Comparison of ENCODE assay signal across 8 cellular contexts in the genomic region with DNA sequence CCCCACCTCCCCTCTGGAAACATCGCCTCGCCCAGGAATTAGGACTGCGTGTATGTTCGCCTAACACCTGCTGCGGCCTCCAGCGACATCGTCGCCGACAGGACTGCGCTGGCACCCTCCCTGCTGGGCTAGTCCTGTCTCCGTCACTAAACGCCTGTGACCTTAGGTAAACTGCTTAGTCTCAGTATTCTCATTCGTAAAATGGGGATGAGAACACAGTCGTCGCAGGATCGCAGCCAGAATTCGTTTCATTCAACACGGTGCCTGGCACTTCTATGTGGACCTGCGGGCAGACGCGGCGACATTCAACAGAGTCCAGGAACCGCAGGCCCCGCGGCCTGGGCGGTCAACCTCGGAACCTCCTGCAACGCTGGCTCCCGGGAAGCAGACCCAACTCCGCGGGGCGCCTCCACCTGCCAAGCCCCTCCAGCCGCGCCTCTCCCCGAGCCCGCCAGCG. TPM values are rescaled to one million over a fixed set of nuclear protein-coding genes. Genes with fewer than 3 reads are reported as not detected.
DNase-seq lines count a peak whose midpoint lies in the region; ATAC-seq and TF ChIP-seq lines count a peak whose summit lies in the region.

No MANE protein-coding gene starts in this region.

- H3K4me3 ChIP-seq in esophagus squamous epithelium (peak overlapping the region; percentile 66 to 90 (median 78)), muscle layer of duodenum (ENCODE audit: low read depth in 1 of 2, low read length in 2 of 2) (peak overlapping the region; percentile 71 to 82), testis (peak overlapping the region; percentile 83 to 86)

- peak; percentile 28 for ATAC-seq in GM18867 (IDR thresholded peaks at IDR 0.05; ENCODE audit: unreplicated experiment)
- peak; percentile 1 for ATAC-seq in HG03342 (IDR thresholded peaks at IDR 0.05; ENCODE audit: unreplicated experiment)

- WGBS in esophagus squamous epithelium, 2 donors: 2% methylated on average over 12 of the region's 37 CpGs; no CpG with 5 or more reads in 1 of the 2 donors
- 3 to 8% methylated on average over 6 to 36 of the region's 37 CpGs for WGBS in testis, 2 donors

- intact Hi-C loops in activated CD4-positive, alpha-beta T cell treated with anti-CD3 and anti-CD28 coated beads, Interleukin-2, amount 10 ng/mL, durations not matched to agents 24 days and 14 days (cut with micrococcal nuclease): loop anchor here (5.0 kb wide), 1 partner anchor 177 kb away; the partner anchor contains the start of gene IL17D
- intact Hi-C loops in esophagus squamous epithelium (cut with DNase I) (no loop called here), testis (cut with DNase I; ENCODE audit: low total_unique reads) (no loop called here)

- H3K4me1 ChIP-seq in esophagus squamous epithelium (peaks cover 0 to 31% (median 8%) of the 10 kb centered on the region in 3 donors), muscle layer of duodenum (ENCODE audit: control insufficient read depth in 1 of 2, insufficient read depth in 2 of 2, low read length in 2 of 2) (peaks cover 3 to 8% of the 10 kb centered on the region in 2 donors), testis (peaks cover 6% of the 10 kb centered on the region)

- no peaks in the 10 kb centered on the region for H3K36me3 ChIP-seq in esophagus squamous epithelium
- no peaks in the 10 kb centered on the region for H3K36me3 ChIP-seq in muscle layer of duodenum (ENCODE audit: control insufficient read depth in 1 of 2, insufficient read depth in 2 of 2, low read length in 2 of 2)
- no peaks in the 10 kb centered on the region for H3K36me3 ChIP-seq in testis (ENCODE audit: low read depth, missing control alignments)

- peak overlapping the region; percentile 79 for H3K4me3 Mint-ChIP-seq in activated CD4-positive, alpha-beta T cell treated with anti-CD3 and anti-CD28 coated beads, Interleukin-2, amount 10 ng/mL, durations not matched to agents 24 days and 14 days

- TF ChIP-seq POLR2A in esophagus squamous epithelium (IDR thresholded peaks at IDR 0.05) (no peak), testis (IDR thresholded peaks at IDR 0.05) (no peak)

- peak overlapping the region; percentile 69 for H3K27ac Mint-ChIP-seq in activated CD4-positive, alpha-beta T cell treated with anti-CD3 and anti-CD28 coated beads, Interleukin-2, amount 10 ng/mL, durations not matched to agents 24 days and 14 days

- H3K9me3 ChIP-seq in esophagus squamous epithelium (no peaks in the 10 kb centered on the region), muscle layer of duodenum (ENCODE audit: control insufficient read depth in 1 of 2, low read length in 2 of 2) (no peaks in the 10 kb centered on the region), testis (no peaks in the 10 kb centered on the region)

- peaks cover 19% of the 10 kb centered on the region for H3K4me1 Mint-ChIP-seq in activated CD4-positive, alpha-beta T cell treated with anti-CD3 and anti-CD28 coated beads, Interleukin-2, amount 10 ng/mL, durations not matched to agents 24 days and 14 days

- peak overlapping the region; percentile 77 for H3K27ac ChIP-seq in 22Rv1
- H3K27ac ChIP-seq in esophagus squamous epithelium: peak overlapping the region; percentile 80 to 94 (median 88)
- peak overlapping the region; percentile 80 for H3K27ac ChIP-seq in muscle layer of duodenum (ENCODE audit: low read length)
- peak overlapping the region; percentile 21 to 79 for H3K27ac ChIP-seq in testis

- H3K27me3 Mint-ChIP-seq in activated CD4-positive, alpha-beta T cell treated with anti-CD3 and anti-CD28 coated beads, Interleukin-2, amount 10 ng/mL, durations not matched to agents 24 days and 14 days: no peaks in the 10 kb centered on the region

- H3K27me3 ChIP-seq in esophagus squamous epithelium: no peaks in the 10 kb centered on the region
- no peaks in the 10 kb centered on the region for H3K27me3 ChIP-seq in muscle layer of duodenum (ENCODE audit: low read depth, low read length)
- no peaks in the 10 kb centered on the region for H3K27me3 ChIP-seq in testis

- no peaks in the 10 kb centered on the region for H3K36me3 Mint-ChIP-seq in activated CD4-positive, alpha-beta T cell treated with anti-CD3 and anti-CD28 coated beads, Interleukin-2, amount 10 ng/mL, durations not matched to agents 24 days and 14 days (ENCODE audit: low read depth)

- DNase-seq in activated CD4-positive, alpha-beta T cell treated with anti-CD3 and anti-CD28 coated beads, Interleukin-2, amount 10 ng/mL, durations not matched to agents 24 days and 14 days: peak; percentile 75
- no peak for DNase-seq in esophagus squamous epithelium (lab: John Stamatoyannopoulos, UW)
- peak; percentile 26 for DNase-seq in testis
- DNase-seq in HuH-7 (ENCODE audit: low spot score): no peak

- peaks cover under 1% of the 10 kb centered on the region for H3K9me3 Mint-ChIP-seq in activated CD4-positive, alpha-beta T cell treated with anti-CD3 and anti-CD28 coated beads, Interleukin-2, amount 10 ng/mL, durations not matched to agents 24 days and 14 days

- TF ChIP-seq CTCF in 22Rv1 (IDR thresholded peaks at IDR 0.05): no peak; the same call in 1 of the 2 replicates
- no peak for TF ChIP-seq CTCF in esophagus squamous epithelium (IDR thresholded peaks at IDR 0.05)
- TF ChIP-seq CTCF in testis (IDR thresholded peaks at IDR 0.05): no peak

RNA-seq across cellular contexts. Expression of gene CRYL1, which starts 0.5 kb away (rescaled TPM):
- total RNA-seq in activated CD4-positive, alpha-beta T cell treated with anti-CD3 and anti-CD28 coated beads, Interleukin-2, amount 10 ng/mL, durations not matched to agents 24 days and 14 days: 5.8 and 7.1 TPM in 2 replicates
- 10 to 100 TPM; 12.5 to 41.2 (median 24.4) TPM for total RNA-seq in esophagus squamous epithelium
- 10 to 100 TPM in 1 of 2 donors, 1 to 10 TPM in 1; 8.0 to 16.8 TPM for total RNA-seq in testis
- polyA plus RNA-seq in testis (ENCODE audit: insufficient read depth, low read depth, low replicate concordance): 16.8 TPM

RNA-seq across cellular contexts. Expression of gene IFT88, which starts 41.8 kb away (rescaled TPM):
- total RNA-seq in activated CD4-positive, alpha-beta T cell treated with anti-CD3 and anti-CD28 coated beads, Interleukin-2, amount 10 ng/mL, durations not matched to agents 24 days and 14 days: 2.2 and 2.9 TPM in 2 replicates
- total RNA-seq in esophagus squamous epithelium (1 to 10 TPM; 2.0 to 7.8 (median 4.8) TPM), testis (100 to 1,000 TPM in 1 of 2 donors, 10 to 100 TPM in 1; 56.6 to 111 TPM)
- 86.8 TPM for polyA plus RNA-seq in testis (ENCODE audit: insufficient read depth, low read depth, low replicate concordance)

Comparison
In these comparisons a context has a peak if more than half of its experiments do, and no peak if none do; other contexts are left out.
1. DNase-seq: peak in activated CD4-positive, alpha-beta T cell treated with anti-CD3 and anti-CD28 coated beads, Interleukin-2, amount 10 ng/mL, durations not matched to agents 24 days and 14 days (single experiment) and testis (single experiment); none in esophagus squamous epithelium (single experiment) and HuH-7 (single experiment).
2. RNA of gene IFT88, which starts 41.8 kb away (total RNA-seq): 56.6 to 111 TPM in testis; 2.0 to 7.8 TPM in esophagus squamous epithelium and 2.2 to 2.9 TPM in activated CD4-positive, alpha-beta T cell treated with anti-CD3 and anti-CD28 coated beads, Interleukin-2, amount 10 ng/mL, durations not matched to agents 24 days and 14 days; every median in the first group is over 4 times any median in the second.
3. Peak in every context shown above with its lines, with median percentiles within 50 percentile points of each other: H3K27ac ChIP-seq and H3K4me3 ChIP-seq.